ENCODE assay signal across 20 cellular contexts in the genomic region with DNA sequence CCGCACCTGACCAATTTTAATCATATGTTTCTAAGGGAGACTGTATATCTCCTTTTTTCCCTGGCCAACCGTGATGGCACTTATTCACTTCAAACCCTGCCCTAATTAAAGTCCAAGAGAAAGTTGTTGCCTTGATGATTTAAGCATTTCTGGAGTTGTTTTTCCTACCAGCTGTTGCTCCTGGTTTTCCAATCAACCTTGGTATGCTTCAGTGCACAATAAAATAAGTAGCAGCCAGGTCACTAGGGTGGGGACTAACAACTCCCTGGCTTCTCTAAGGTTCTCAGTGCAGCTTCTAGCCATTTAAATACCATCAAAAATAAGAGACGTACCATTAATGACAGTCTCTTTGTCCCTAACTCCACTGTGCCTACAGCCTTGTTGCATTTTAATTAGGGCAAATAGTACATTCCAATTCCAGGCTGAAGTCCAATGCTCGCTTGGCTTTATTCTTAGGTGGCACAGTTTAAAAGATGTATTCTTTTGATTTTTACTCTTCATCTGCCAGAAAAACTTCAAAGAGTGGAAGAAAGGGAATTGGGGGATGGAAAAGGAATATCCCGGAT.
"Had no signal": no experiment of that assay in that cellular context is flagged by ENCODE, and none has a peak within 500 bp of the region (broad histone marks: within the 10 kb centered on the region; RNA-seq: fewer than 3 reads in every experiment).

No MANE protein-coding gene starts in this region.

- H3K36me3 ChIP-seq: left lung, ovary, tibial artery, uterus had no signal

- DNase-seq: activated CD4-positive, alpha-beta T cell treated with anti-CD3 and anti-CD28 coated beads, Interleukin-2, amount 50 U/mL, for 4 hours; activated T-cell treated with anti-CD3 and anti-CD28 coated beads for 4 hours; dorsolateral prefrontal cortex; foreskin melanocyte; islet precursor cell; left lung; mucosa of descending colon; naive B cell; ovary; stimulated activated CD4-positive, alpha-beta T cell treated with anti-CD3 and anti-CD28 coated beads, Interleukin-12 subunit alpha, Interleukin-12 subunit beta, amount 100 ng/mL, for 4 hours; stimulated activated CD4-positive, alpha-beta T cell treated with anti-CD3 and anti-CD28 coated beads, Interleukin-1b, Interleukin-23, amount 100 ng/mL, for 48 hours; stimulated activated naive CD4-positive, alpha-beta T cell treated with Interleukin-2 at 50 U/mL for 16 hours; SW 1271; T-helper 2 cell; tibial artery; uterus; WERI-Rb-1 had no signal

- H3K9me3 Mint-ChIP-seq: activated T-helper 1 cell treated with anti-CD3 and anti-CD28 coated beads, Interleukin-12 subunit alpha, Interleukin-12 subunit beta, Interleukin-2, Interleukin-4 antibody, amounts not matched to agents 30 ng/mL and 10 ng/mL and 1 ng/mL, durations not matched to agents 14 hours and 24 hours and 36 hours; memory B cell; naive B cell had no signal

- H3K4me3 ChIP-seq: dorsolateral prefrontal cortex, left lung, mucosa of descending colon, ovary, tibial artery, uterus had no signal

- H3K4me1 ChIP-seq: left lung, tibial artery, uterus had no signal

- H3K9me3 ChIP-seq: left lung, mucosa of descending colon, ovary, tibial artery, uterus had no signal

- H3K27ac ChIP-seq: left lung, ovary, tibial artery, uterus, WERI-Rb-1 had no signal

- H3K27me3 ChIP-seq: dorsolateral prefrontal cortex, left lung, ovary, tibial artery, uterus had no signal

- H3K36me3 Mint-ChIP-seq: activated naive CD8-positive, alpha-beta T cell; memory B cell; naive B cell had no signal

- H3K27ac Mint-ChIP-seq: activated naive CD8-positive, alpha-beta T cell; activated T-helper 1 cell treated with anti-CD3 and anti-CD28 coated beads, Interleukin-12 subunit alpha, Interleukin-12 subunit beta, Interleukin-2, Interleukin-4 antibody, amounts not matched to agents 30 ng/mL and 10 ng/mL and 1 ng/mL, durations not matched to agents 14 hours and 24 hours and 36 hours; memory B cell; naive B cell had no signal

- ATAC-seq: left lung, mucosa of descending colon had no signal

- H3K4me1 Mint-ChIP-seq: memory B cell, naive B cell had no signal

- H3K4me3 Mint-ChIP-seq: activated naive CD8-positive, alpha-beta T cell; activated T-helper 1 cell treated with anti-CD3 and anti-CD28 coated beads, Interleukin-12 subunit alpha, Interleukin-12 subunit beta, Interleukin-2, Interleukin-4 antibody, amounts not matched to agents 30 ng/mL and 10 ng/mL and 1 ng/mL, durations not matched to agents 14 hours and 24 hours and 36 hours; memory B cell; naive B cell had no signal
